8 cellular contexts compared by ENCODE assay signal in genomic region chr20:15236812-15237211, GRCh38.
DNase-seq lines count a peak whose midpoint lies in the region; ATAC-seq lines count a peak whose summit lies in the region.

No MANE protein-coding gene starts in this region.

- peak; percentile 50 for DNase-seq in D341Med (ENCODE audit: low spot score)
- DNase-seq in SHP77 (lab: John Stamatoyannopoulos, UW) = peak; percentile 13 to 22
- DNase-seq in iPS DF 4.7 (ENCODE audit: extremely low read depth, low spot score) = peak; percentile 58
- no peak for DNase-seq in activated CD4-positive, CD25-positive, alpha-beta regulatory T cell (lab: John Stamatoyannopoulos, UW)
- DNase-seq in effector CD4-positive, alpha-beta T cell = no peak
- DNase-seq in DMS79 (lab: John Stamatoyannopoulos, UW) = no peak

- ATAC-seq in GM19324 (IDR thresholded peaks at IDR 0.05; ENCODE audit: low FRiP score, unreplicated experiment) (peak; percentile 81), HG03575 (IDR thresholded peaks at IDR 0.05; ENCODE audit: extremely low read depth, insufficient number of reproducible peaks, low FRiP score, unreplicated experiment) (peak; percentile 60)

Comparison
In these comparisons a context has a peak if more than half of its experiments do, and no peak if none do; other contexts are left out.
1. DNase-seq: peak in D341Med (single experiment), SHP77 (2 of 2) and iPS DF 4.7 (single experiment); none in activated CD4-positive, CD25-positive, alpha-beta regulatory T cell (0 of 4), effector CD4-positive, alpha-beta T cell (single experiment) and DMS79 (single experiment).